ENCODE assay signal across 1 cellular context in the genomic region with DNA sequence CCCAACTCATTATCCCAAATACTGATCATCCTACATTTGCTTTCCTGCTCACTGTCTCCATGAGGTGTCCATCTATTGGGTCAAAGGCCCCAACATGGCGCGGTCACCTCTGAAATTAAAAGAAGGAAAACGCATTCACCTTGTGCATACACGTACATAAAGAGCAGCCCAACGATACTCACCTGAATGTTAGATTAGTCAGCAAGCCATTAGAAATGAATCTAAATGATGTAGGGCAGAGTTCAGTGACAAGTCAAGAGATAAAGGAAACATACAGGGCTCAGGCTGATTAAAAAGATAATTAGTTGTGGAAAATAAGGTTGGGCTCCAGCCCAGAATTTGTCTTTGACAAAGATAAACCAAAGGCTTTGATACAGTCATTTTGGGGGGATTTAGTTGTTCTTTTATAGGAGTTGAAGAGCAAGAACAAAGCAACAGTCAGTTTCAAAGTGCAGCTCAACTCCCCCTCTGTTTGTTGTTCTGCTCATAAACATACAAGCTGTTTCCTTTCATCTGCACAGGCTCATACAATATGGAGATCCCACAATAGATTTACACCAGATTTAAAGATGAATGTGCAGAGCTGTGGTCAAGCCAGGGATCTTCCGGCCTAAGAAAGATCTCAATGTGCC.
TF ChIP-seq lines count a peak whose summit lies in the region.

No MANE protein-coding gene starts in this region.

TF ChIP-seq in HepG2, 621 proteins besides CTCF, POLR2A, EP300 and RAD21 (continued from another document and continues in another):
- TF ChIP-seq, protein P1, sequence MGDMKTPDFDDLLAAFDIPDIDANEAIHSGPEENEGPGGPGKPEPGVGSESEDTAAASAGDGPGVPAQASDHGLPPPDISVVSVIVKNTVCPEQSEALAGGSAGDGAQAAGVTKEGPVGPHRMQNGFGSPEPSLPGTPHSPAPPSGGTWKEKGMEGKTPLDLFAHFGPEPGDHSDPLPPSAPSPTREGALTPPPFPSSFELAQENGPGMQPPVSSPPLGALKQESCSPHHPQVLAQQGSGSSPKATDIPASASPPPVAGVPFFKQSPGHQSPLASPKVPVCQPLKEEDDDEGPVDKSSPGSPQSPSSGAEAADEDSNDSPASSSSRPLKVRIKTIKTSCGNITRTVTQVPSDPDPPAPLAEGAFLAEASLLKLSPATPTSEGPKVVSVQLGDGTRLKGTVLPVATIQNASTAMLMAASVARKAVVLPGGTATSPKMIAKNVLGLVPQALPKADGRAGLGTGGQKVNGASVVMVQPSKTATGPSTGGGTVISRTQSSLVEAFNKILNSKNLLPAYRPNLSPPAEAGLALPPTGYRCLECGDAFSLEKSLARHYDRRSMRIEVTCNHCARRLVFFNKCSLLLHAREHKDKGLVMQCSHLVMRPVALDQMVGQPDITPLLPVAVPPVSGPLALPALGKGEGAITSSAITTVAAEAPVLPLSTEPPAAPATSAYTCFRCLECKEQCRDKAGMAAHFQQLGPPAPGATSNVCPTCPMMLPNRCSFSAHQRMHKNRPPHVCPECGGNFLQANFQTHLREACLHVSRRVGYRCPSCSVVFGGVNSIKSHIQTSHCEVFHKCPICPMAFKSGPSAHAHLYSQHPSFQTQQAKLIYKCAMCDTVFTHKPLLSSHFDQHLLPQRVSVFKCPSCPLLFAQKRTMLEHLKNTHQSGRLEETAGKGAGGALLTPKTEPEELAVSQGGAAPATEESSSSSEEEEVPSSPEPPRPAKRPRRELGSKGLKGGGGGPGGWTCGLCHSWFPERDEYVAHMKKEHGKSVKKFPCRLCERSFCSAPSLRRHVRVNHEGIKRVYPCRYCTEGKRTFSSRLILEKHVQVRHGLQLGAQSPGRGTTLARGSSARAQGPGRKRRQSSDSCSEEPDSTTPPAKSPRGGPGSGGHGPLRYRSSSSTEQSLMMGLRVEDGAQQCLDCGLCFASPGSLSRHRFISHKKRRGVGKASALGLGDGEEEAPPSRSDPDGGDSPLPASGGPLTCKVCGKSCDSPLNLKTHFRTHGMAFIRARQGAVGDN (CRISPR knock-in tag; IDR thresholded peaks at IDR 0.05), result no peak
- TF ChIP-seq NCOA1 (CRISPR knock-in tag; IDR thresholded peaks at IDR 0.05) (no peak), NFATC3 (CRISPR knock-in tag; IDR thresholded peaks at IDR 0.05) (no peak), NR2C2 (CRISPR knock-in tag; IDR thresholded peaks at IDR 0.05; ENCODE audit: borderline replicate concordance) (no peak), RFXANK (CRISPR knock-in tag; IDR thresholded peaks at IDR 0.05) (no peak), KLF12 (CRISPR knock-in tag; IDR thresholded peaks at IDR 0.05; ENCODE audit: borderline replicate concordance) (no peak), ZNF7 (CRISPR knock-in tag; IDR thresholded peaks at IDR 0.05) (no peak), ZBTB20 (CRISPR knock-in tag; IDR thresholded peaks at IDR 0.05; ENCODE audit: borderline replicate concordance, low read depth) (no peak), MTA3 (CRISPR knock-in tag; IDR thresholded peaks at IDR 0.05) (no peak), RXRB (CRISPR knock-in tag; IDR thresholded peaks at IDR 0.05; ENCODE audit: borderline replicate concordance) (peak; percentile 13; the same call in 1 of the 2 replicates), CBX5 (CRISPR knock-in tag; IDR thresholded peaks at IDR 0.05; ENCODE audit: borderline replicate concordance) (no peak), MLLT10 (CRISPR knock-in tag; IDR thresholded peaks at IDR 0.05) (no peak), IRF2 (CRISPR knock-in tag; IDR thresholded peaks at IDR 0.05) (0 out of 2 replicates have a peak, but pooled peaks have one; percentile 7), TBX3 (IDR thresholded peaks at IDR 0.05; ENCODE audit: borderline replicate concordance) (peak; percentile 70; the same call in 1 of the 2 replicates), ZNF615 (CRISPR knock-in tag; IDR thresholded peaks at IDR 0.05; ENCODE audit: borderline replicate concordance) (no peak), SOX6 (IDR thresholded peaks at IDR 0.05) (no peak), SOX6 (CRISPR knock-in tag; IDR thresholded peaks at IDR 0.05) (peak; percentile 71), ZNF567 (CRISPR knock-in tag; IDR thresholded peaks at IDR 0.05; ENCODE audit: borderline replicate concordance) (no peak), FOXA3 (CRISPR knock-in tag; IDR thresholded peaks at IDR 0.05) (peak; percentile 32), MEIS2 (CRISPR knock-in tag; IDR thresholded peaks at IDR 0.05) (no peak), PITX1 (CRISPR knock-in tag; IDR thresholded peaks at IDR 0.05) (no peak), ZKSCAN8 (CRISPR knock-in tag; IDR thresholded peaks at IDR 0.05; ENCODE audit: borderline replicate concordance) (no peak), NCOA5 (CRISPR knock-in tag; IDR thresholded peaks at IDR 0.05) (no peak), DNMT3B (CRISPR knock-in tag; conservative IDR thresholded peaks at IDR 0.05) (no peak)
- TF ChIP-seq, protein P2, sequence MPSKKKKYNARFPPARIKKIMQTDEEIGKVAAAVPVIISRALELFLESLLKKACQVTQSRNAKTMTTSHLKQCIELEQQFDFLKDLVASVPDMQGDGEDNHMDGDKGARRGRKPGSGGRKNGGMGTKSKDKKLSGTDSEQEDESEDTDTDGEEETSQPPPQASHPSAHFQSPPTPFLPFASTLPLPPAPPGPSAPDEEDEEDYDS (CRISPR knock-in tag; IDR thresholded peaks at IDR 0.05), result no peak
- TF ChIP-seq, protein P3, sequence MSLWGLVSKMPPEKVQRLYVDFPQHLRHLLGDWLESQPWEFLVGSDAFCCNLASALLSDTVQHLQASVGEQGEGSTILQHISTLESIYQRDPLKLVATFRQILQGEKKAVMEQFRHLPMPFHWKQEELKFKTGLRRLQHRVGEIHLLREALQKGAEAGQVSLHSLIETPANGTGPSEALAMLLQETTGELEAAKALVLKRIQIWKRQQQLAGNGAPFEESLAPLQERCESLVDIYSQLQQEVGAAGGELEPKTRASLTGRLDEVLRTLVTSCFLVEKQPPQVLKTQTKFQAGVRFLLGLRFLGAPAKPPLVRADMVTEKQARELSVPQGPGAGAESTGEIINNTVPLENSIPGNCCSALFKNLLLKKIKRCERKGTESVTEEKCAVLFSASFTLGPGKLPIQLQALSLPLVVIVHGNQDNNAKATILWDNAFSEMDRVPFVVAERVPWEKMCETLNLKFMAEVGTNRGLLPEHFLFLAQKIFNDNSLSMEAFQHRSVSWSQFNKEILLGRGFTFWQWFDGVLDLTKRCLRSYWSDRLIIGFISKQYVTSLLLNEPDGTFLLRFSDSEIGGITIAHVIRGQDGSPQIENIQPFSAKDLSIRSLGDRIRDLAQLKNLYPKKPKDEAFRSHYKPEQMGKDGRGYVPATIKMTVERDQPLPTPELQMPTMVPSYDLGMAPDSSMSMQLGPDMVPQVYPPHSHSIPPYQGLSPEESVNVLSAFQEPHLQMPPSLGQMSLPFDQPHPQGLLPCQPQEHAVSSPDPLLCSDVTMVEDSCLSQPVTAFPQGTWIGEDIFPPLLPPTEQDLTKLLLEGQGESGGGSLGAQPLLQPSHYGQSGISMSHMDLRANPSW (CRISPR knock-in tag; IDR thresholded peaks at IDR 0.05; ENCODE audit: borderline replicate concordance), result no peak
- TF ChIP-seq, protein P4, sequence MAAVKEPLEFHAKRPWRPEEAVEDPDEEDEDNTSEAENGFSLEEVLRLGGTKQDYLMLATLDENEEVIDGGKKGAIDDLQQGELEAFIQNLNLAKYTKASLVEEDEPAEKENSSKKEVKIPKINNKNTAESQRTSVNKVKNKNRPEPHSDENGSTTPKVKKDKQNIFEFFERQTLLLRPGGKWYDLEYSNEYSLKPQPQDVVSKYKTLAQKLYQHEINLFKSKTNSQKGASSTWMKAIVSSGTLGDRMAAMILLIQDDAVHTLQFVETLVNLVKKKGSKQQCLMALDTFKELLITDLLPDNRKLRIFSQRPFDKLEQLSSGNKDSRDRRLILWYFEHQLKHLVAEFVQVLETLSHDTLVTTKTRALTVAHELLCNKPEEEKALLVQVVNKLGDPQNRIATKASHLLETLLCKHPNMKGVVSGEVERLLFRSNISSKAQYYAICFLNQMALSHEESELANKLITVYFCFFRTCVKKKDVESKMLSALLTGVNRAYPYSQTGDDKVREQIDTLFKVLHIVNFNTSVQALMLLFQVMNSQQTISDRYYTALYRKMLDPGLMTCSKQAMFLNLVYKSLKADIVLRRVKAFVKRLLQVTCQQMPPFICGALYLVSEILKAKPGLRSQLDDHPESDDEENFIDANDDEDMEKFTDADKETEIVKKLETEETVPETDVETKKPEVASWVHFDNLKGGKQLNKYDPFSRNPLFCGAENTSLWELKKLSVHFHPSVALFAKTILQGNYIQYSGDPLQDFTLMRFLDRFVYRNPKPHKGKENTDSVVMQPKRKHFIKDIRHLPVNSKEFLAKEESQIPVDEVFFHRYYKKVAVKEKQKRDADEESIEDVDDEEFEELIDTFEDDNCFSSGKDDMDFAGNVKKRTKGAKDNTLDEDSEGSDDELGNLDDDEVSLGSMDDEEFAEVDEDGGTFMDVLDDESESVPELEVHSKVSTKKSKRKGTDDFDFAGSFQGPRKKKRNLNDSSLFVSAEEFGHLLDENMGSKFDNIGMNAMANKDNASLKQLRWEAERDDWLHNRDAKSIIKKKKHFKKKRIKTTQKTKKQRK (IDR thresholded peaks at IDR 0.05; ENCODE audit: low read length), result no peak
- TF ChIP-seq, protein P5, sequence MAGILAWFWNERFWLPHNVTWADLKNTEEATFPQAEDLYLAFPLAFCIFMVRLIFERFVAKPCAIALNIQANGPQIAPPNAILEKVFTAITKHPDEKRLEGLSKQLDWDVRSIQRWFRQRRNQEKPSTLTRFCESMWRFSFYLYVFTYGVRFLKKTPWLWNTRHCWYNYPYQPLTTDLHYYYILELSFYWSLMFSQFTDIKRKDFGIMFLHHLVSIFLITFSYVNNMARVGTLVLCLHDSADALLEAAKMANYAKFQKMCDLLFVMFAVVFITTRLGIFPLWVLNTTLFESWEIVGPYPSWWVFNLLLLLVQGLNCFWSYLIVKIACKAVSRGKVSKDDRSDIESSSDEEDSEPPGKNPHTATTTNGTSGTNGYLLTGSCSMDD (CRISPR knock-in tag; IDR thresholded peaks at IDR 0.05), result no peak
- TF ChIP-seq, protein P6, sequence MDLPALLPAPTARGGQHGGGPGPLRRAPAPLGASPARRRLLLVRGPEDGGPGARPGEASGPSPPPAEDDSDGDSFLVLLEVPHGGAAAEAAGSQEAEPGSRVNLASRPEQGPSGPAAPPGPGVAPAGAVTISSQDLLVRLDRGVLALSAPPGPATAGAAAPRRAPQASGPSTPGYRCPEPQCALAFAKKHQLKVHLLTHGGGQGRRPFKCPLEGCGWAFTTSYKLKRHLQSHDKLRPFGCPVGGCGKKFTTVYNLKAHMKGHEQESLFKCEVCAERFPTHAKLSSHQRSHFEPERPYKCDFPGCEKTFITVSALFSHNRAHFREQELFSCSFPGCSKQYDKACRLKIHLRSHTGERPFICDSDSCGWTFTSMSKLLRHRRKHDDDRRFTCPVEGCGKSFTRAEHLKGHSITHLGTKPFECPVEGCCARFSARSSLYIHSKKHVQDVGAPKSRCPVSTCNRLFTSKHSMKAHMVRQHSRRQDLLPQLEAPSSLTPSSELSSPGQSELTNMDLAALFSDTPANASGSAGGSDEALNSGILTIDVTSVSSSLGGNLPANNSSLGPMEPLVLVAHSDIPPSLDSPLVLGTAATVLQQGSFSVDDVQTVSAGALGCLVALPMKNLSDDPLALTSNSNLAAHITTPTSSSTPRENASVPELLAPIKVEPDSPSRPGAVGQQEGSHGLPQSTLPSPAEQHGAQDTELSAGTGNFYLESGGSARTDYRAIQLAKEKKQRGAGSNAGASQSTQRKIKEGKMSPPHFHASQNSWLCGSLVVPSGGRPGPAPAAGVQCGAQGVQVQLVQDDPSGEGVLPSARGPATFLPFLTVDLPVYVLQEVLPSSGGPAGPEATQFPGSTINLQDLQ (CRISPR knock-in tag; IDR thresholded peaks at IDR 0.05), result no peak
- TF ChIP-seq, protein P7, sequence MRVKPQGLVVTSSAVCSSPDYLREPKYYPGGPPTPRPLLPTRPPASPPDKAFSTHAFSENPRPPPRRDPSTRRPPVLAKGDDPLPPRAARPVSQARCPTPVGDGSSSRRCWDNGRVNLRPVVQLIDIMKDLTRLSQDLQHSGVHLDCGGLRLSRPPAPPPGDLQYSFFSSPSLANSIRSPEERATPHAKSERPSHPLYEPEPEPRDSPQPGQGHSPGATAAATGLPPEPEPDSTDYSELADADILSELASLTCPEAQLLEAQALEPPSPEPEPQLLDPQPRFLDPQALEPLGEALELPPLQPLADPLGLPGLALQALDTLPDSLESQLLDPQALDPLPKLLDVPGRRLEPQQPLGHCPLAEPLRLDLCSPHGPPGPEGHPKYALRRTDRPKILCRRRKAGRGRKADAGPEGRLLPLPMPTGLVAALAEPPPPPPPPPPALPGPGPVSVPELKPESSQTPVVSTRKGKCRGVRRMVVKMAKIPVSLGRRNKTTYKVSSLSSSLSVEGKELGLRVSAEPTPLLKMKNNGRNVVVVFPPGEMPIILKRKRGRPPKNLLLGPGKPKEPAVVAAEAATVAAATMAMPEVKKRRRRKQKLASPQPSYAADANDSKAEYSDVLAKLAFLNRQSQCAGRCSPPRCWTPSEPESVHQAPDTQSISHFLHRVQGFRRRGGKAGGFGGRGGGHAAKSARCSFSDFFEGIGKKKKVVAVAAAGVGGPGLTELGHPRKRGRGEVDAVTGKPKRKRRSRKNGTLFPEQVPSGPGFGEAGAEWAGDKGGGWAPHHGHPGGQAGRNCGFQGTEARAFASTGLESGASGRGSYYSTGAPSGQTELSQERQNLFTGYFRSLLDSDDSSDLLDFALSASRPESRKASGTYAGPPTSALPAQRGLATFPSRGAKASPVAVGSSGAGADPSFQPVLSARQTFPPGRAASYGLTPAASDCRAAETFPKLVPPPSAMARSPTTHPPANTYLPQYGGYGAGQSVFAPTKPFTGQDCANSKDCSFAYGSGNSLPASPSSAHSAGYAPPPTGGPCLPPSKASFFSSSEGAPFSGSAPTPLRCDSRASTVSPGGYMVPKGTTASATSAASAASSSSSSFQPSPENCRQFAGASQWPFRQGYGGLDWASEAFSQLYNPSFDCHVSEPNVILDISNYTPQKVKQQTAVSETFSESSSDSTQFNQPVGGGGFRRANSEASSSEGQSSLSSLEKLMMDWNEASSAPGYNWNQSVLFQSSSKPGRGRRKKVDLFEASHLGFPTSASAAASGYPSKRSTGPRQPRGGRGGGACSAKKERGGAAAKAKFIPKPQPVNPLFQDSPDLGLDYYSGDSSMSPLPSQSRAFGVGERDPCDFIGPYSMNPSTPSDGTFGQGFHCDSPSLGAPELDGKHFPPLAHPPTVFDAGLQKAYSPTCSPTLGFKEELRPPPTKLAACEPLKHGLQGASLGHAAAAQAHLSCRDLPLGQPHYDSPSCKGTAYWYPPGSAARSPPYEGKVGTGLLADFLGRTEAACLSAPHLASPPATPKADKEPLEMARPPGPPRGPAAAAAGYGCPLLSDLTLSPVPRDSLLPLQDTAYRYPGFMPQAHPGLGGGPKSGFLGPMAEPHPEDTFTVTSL (CRISPR knock-in tag; IDR thresholded peaks at IDR 0.05; ENCODE audit: borderline replicate concordance), result no peak
- TF ChIP-seq, protein P8, sequence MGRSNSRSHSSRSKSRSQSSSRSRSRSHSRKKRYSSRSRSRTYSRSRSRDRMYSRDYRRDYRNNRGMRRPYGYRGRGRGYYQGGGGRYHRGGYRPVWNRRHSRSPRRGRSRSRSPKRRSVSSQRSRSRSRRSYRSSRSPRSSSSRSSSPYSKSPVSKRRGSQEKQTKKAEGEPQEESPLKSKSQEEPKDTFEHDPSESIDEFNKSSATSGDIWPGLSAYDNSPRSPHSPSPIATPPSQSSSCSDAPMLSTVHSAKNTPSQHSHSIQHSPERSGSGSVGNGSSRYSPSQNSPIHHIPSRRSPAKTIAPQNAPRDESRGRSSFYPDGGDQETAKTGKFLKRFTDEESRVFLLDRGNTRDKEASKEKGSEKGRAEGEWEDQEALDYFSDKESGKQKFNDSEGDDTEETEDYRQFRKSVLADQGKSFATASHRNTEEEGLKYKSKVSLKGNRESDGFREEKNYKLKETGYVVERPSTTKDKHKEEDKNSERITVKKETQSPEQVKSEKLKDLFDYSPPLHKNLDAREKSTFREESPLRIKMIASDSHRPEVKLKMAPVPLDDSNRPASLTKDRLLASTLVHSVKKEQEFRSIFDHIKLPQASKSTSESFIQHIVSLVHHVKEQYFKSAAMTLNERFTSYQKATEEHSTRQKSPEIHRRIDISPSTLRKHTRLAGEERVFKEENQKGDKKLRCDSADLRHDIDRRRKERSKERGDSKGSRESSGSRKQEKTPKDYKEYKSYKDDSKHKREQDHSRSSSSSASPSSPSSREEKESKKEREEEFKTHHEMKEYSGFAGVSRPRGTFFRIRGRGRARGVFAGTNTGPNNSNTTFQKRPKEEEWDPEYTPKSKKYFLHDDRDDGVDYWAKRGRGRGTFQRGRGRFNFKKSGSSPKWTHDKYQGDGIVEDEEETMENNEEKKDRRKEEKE (IDR thresholded peaks at IDR 0.05), result no peak
